Comparison of ENCODE assay signal across 8 cellular contexts in the genomic region with DNA sequence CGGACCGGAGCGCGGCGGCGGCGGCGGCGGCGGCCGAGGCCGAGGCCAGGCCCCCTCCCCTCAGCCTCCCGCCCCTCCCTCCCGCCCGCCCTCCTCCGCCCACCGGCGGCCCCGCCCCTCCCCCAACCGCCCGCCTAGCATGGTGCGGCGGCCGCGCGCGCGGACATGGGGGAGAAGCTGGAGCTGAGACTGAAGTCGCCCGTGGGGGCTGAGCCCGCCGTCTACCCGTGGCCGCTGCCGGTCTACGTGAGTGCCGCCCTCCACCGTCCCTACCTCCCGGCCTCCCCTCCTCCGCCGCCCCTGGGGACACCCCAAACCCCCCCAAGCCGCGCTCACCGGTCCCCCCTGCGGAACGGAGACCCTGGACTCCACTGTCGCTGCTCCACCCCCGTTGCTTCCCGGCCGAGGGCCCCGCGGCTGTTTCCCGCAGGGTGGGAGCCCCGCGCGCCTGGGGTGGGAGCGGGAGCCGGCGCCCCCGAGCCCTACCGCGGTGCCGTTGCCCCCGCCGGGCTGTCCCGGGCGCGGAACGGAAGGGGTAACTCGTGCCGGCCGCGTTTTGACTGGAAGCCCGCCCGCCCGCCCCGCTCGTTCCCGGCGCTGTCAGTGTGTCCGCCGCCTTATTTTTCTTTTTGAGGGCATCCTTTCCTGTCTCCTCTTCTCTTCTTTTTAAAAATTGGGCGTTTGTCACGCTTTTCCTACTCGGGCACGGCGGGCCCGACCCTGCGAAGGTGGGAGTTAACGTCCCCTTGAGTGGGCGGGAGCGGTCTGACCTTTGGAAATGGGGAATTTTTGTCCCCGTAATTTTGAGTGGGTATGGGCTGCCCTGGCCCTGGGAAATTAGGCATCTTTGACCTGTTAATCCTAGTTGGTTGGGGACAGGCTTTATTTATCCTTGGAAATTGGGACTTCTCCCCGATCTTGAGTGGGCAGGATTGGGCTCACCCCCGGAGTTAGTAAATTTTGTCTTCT. TPM values are rescaled to one million over a fixed set of nuclear protein-coding genes. Genes with fewer than 3 reads are reported as not detected.
DNase-seq lines count a peak whose midpoint lies in the region; ATAC-seq and TF ChIP-seq lines count a peak whose summit lies in the region.

No MANE protein-coding gene starts in this region.

- H3K36me3 ChIP-seq in Caco-2 (ENCODE audit: control insufficient read depth, insufficient read depth, low read length): no peaks in the 10 kb centered on the region
- no peaks in the 10 kb centered on the region for H3K36me3 ChIP-seq in mucosa of rectum (ENCODE audit: control insufficient read depth in 2 of 2, insufficient read depth in 2 of 2, low read length in 2 of 2)
- no peaks in the 10 kb centered on the region for H3K36me3 ChIP-seq in vagina

- H3K27me3 ChIP-seq in Caco-2 (replicated peaks; ENCODE audit: control insufficient read depth, insufficient read depth, low read length) (no peaks in the 10 kb centered on the region), mucosa of rectum (ENCODE audit: control insufficient read depth in 2 of 2, insufficient read depth in 2 of 2, low read length in 2 of 2) (no peaks in the 10 kb centered on the region), vagina (no peaks in the 10 kb centered on the region)

- TF ChIP-seq CTCF in Caco-2 (IDR thresholded peaks at IDR 0.05; ENCODE audit: insufficient read depth in 1 of 2, low read depth in 1 of 2, low read length in 1 of 2, severe bottlenecking in 1 of 2, unreplicated experiment in 1 of 2) (no peak), vagina (IDR thresholded peaks at IDR 0.05) (no peak)

- POLR2A ChIA-PET in Caco-2 (lab: Charles Lee) (interaction anchor here (0.6 kb wide), 3 partner anchors 174 to 340 kb away, joined by 3 to 8 read pairs (median 6); no protein-coding TSS in a partner anchor), T-cell (lab: Charles Lee) (interaction anchor here in 1 of 2 donors (0.5 to 0.6 kb wide), 2 partner anchors 796 to 1826 kb away, joined by 5 read pairs; no protein-coding TSS in a partner anchor)

- ATAC-seq in HG02759 (IDR thresholded peaks at IDR 0.05; ENCODE audit: unreplicated experiment) (peak; percentile 1), T-cell (replicated peaks in 1 of 4) (peak; percentile 49 to 57 (median 53)), GM19351 (IDR thresholded peaks at IDR 0.05; ENCODE audit: unreplicated experiment) (no peak)

- H3K4me3 Mint-ChIP-seq in Caco-2 (ENCODE audit: unreplicated experiment) (peak overlapping the region; percentile 86), T-cell (peak overlapping the region; percentile 88 to 90 (median 88))

- CTCF ChIA-PET in Caco-2 (lab: Charles Lee) (interaction anchor here (0.6 kb wide), 2 partner anchors 76 to 77 kb away, joined by 3 to 5 read pairs; no protein-coding TSS in a partner anchor), T-cell (lab: Charles Lee) (no interaction called here)

- H3K9me3 ChIP-seq in Caco-2 (no peaks in the 10 kb centered on the region), mucosa of rectum (ENCODE audit: control insufficient read depth in 2 of 2, low read length in 2 of 2) (no peaks in the 10 kb centered on the region), vagina (no peaks in the 10 kb centered on the region)

- H3K27me3 Mint-ChIP-seq in Caco-2 (ENCODE audit: insufficient read depth, unreplicated experiment): no peaks in the 10 kb centered on the region
- no peaks in the 10 kb centered on the region for H3K27me3 Mint-ChIP-seq in T-cell

- peak overlapping the region; percentile 61 for H3K27ac Mint-ChIP-seq in Caco-2 (ENCODE audit: unreplicated experiment)
- peak overlapping the region; percentile 58 to 79 for H3K27ac Mint-ChIP-seq in T-cell

- peak overlapping the region; percentile 79 to 90 for H3K9ac ChIP-seq in mucosa of rectum (ENCODE audit: low read depth in 1 of 2, low read length in 2 of 2)

- H3K27ac ChIP-seq in mucosa of rectum (ENCODE audit: low read depth in 2 of 2, low read length in 2 of 2) (peak overlapping the region; percentile 91 to 93), vagina (peak overlapping the region; percentile 97)

- H3K9me3 Mint-ChIP-seq in Caco-2 (ENCODE audit: unreplicated experiment) (no peaks in the 10 kb centered on the region), T-cell (no peaks in the 10 kb centered on the region)

- DNase-seq in Caco-2 (no peak), T-cell (peak in 3 of 34 experiments; percentile 6 to 25 (median 15)), vagina (ENCODE audit: extremely low spot score in 2 of 2) (no peak), KBM-7 (no peak)
- peak; percentile 31 for DNase-seq in effector CD8-positive, alpha-beta T cell (lab: John Stamatoyannopoulos, UW)

- in situ Hi-C loops in KBM-7 (cut with MboI; ENCODE audit: low pct_unique_long_range_greater_than_20kb, low sequenced_read_pairs): no loop called here

- TF ChIP-seq POLR2A in vagina (IDR thresholded peaks at IDR 0.05): no peak

- H3K4me1 ChIP-seq in Caco-2 (peaks cover 59% of the 10 kb centered on the region), mucosa of rectum (ENCODE audit: control insufficient read depth in 2 of 2, insufficient read depth in 2 of 2, low read length in 2 of 2) (peaks cover 34 to 44% of the 10 kb centered on the region in 2 donors), vagina (peaks cover 46% of the 10 kb centered on the region)

- H3K4me3 ChIP-seq in Caco-2 (ENCODE audit: low read depth, low read length) (peak overlapping the region; percentile 97), mucosa of rectum (ENCODE audit: low read length in 2 of 2) (peak overlapping the region; percentile 78 to 90), vagina (peak overlapping the region; percentile 90 to 96)

- H3K4me1 Mint-ChIP-seq in Caco-2 (ENCODE audit: low read depth, unreplicated experiment) (peaks cover 9% of the 10 kb centered on the region), T-cell (peaks cover 11 to 35% (median 33%) of the 10 kb centered on the region in 3 donors)

- no TSS peak for BruUV-seq in Caco-2 (replicated peaks; lab: Mats Ljungman, UMichigan)

- intact Hi-C loops in Caco-2 (cut with micrococcal nuclease; ENCODE audit: unreplicated experiment): loop anchor here (10.0 kb wide), 1 partner anchor 50 kb away; no protein-coding TSS in a partner anchor
- intact Hi-C loops in vagina (cut with DNase I): loop anchor here (5.0 kb wide), 1 partner anchor 108 kb away; no protein-coding TSS in a partner anchor

- H3K36me3 Mint-ChIP-seq in Caco-2 (ENCODE audit: insufficient read depth, unreplicated experiment): peaks cover 35% of the 10 kb centered on the region
- H3K36me3 Mint-ChIP-seq in T-cell: no peaks in the 10 kb centered on the region

RNA-seq across cellular contexts. Expression of a gene that starts 0.6 kb away (rescaled TPM):
- total RNA-seq in Caco-2 (2022) (51.8 and 55.6 TPM in 2 replicates), T-cell (10 to 100 TPM; 33.4 to 39.3 (median 38.4) TPM), vagina (13.0 TPM)

RNA-seq across cellular contexts. Expression of a gene that starts 12.9 kb away (rescaled TPM):
- 150 and 151 TPM in 2 replicates for total RNA-seq in Caco-2 (2022)
- total RNA-seq in T-cell: 10 to 100 TPM; 78.6 to 91.5 (median 86.7) TPM
- total RNA-seq in vagina: 62.9 TPM
